Comparison of ENCODE assay signal across 23 cellular contexts in genomic region chr2:174612960-174613359, GRCh38. TPM values are rescaled to one million over a fixed set of nuclear protein-coding genes. Genes with fewer than 3 reads are reported as not detected.
DNase-seq lines count a peak whose midpoint lies in the region; ATAC-seq and TF ChIP-seq lines count a peak whose summit lies in the region.
"Had no signal": no experiment of that assay in that cellular context is flagged by ENCODE, and none has a peak within 500 bp of the region (broad histone marks: within the 10 kb centered on the region; RNA-seq: fewer than 3 reads in every experiment).

No MANE protein-coding gene starts in this region.

- peaks cover 84% of the 10 kb centered on the region for H3K4me1 Mint-ChIP-seq in stimulated activated effector memory CD8-positive, alpha-beta T cell treated with anti-CD3 and anti-CD28 coated beads, Interleukin-12 subunit alpha, Interleukin-12 subunit beta, amount 100 ng/mL, for 72 hours

- peaks cover 93% of the 10 kb centered on the region for H3K4me1 ChIP-seq in DOHH2 (ENCODE audit: control insufficient read depth, low read length)
- H3K4me1 ChIP-seq in OCI-LY1 (ENCODE audit: insufficient read depth, low read length, severe bottlenecking): peaks cover 84% of the 10 kb centered on the region

- H3K4me2 ChIP-seq in DOHH2 (ENCODE audit: low read length): peak overlapping the region; percentile 76
- H3K4me2 ChIP-seq in OCI-LY1 (ENCODE audit: low read length): peak overlapping the region; percentile 5; the same call in 1 of the 2 replicates

- H3K36me3 Mint-ChIP-seq in stimulated activated effector memory CD8-positive, alpha-beta T cell treated with anti-CD3 and anti-CD28 coated beads, Interleukin-12 subunit alpha, Interleukin-12 subunit beta, amount 100 ng/mL, for 72 hours: peaks cover 70% of the 10 kb centered on the region

- no peaks in the 10 kb centered on the region for H3K9me3 Mint-ChIP-seq in stimulated activated effector memory CD8-positive, alpha-beta T cell treated with anti-CD3 and anti-CD28 coated beads, Interleukin-12 subunit alpha, Interleukin-12 subunit beta, amount 100 ng/mL, for 72 hours

- H4K20me1 ChIP-seq in DOHH2 (ENCODE audit: control insufficient read depth, insufficient read depth, low read depth, low read length): no peaks in the 10 kb centered on the region
- H4K20me1 ChIP-seq in OCI-LY1 (ENCODE audit: insufficient read depth, low read length): no peaks in the 10 kb centered on the region

- H3K36me3 ChIP-seq in DOHH2 (ENCODE audit: control insufficient read depth, low read length) (peaks cover 12% of the 10 kb centered on the region), OCI-LY1 (ENCODE audit: insufficient read depth, low read length) (peaks cover 4% of the 10 kb centered on the region; the same call in 1 of the 2 replicates)
- H3K36me3 ChIP-seq: sigmoid colon, thyroid gland had no signal

- H2AFZ ChIP-seq in OCI-LY1 (ENCODE audit: low read length): no peak overlapping the region

- H3K27ac ChIP-seq in DOHH2 (ENCODE audit: low read depth, low read length): peak overlapping the region; percentile 76
- H3K27ac ChIP-seq in OCI-LY1 (ENCODE audit: low read depth, low read length, poor library complexity, severe bottlenecking): peak overlapping the region; percentile 95
- H3K27ac ChIP-seq: HL-60, sigmoid colon, thyroid gland had no signal

- H3K79me2 ChIP-seq in DOHH2 (ENCODE audit: control insufficient read depth, low read length) (peaks cover 24% of the 10 kb centered on the region), OCI-LY1 (ENCODE audit: insufficient read depth, low read length) (no peaks in the 10 kb centered on the region)

- H3K4me3 ChIP-seq in DOHH2 (ENCODE audit: low read length): peak overlapping the region; percentile 59
- H3K4me3 ChIP-seq in OCI-LY1 (ENCODE audit: low read depth, low read length, poor library complexity, severe bottlenecking): no peak overlapping the region
- H3K4me3 ChIP-seq: sigmoid colon, thyroid gland had no signal

- peak overlapping the region; percentile 74 for H3K27ac Mint-ChIP-seq in stimulated activated effector memory CD8-positive, alpha-beta T cell treated with anti-CD3 and anti-CD28 coated beads, Interleukin-12 subunit alpha, Interleukin-12 subunit beta, amount 100 ng/mL, for 72 hours

- no peak overlapping the region for H3K4me3 Mint-ChIP-seq in stimulated activated effector memory CD8-positive, alpha-beta T cell treated with anti-CD3 and anti-CD28 coated beads, Interleukin-12 subunit alpha, Interleukin-12 subunit beta, amount 100 ng/mL, for 72 hours

- H3K9me3 ChIP-seq in DOHH2 (ENCODE audit: control insufficient read depth, insufficient read depth, low read length) (no peaks in the 10 kb centered on the region), OCI-LY1 (ENCODE audit: low read length) (no peaks in the 10 kb centered on the region)
- H3K9me3 ChIP-seq: sigmoid colon, thyroid gland had no signal

- no peak for DNase-seq in left colon
- DNase-seq in stimulated activated effector memory CD8-positive, alpha-beta T cell treated with anti-CD3 and anti-CD28 coated beads, Interleukin-12 subunit alpha, Interleukin-12 subunit beta, amount 100 ng/mL, for 72 hours (ENCODE audit: low spot score in 2 of 2): peak in 1 of 2 donors; percentile 44
- no peak for DNase-seq in Right ventricle myocardium superior
- no peak for DNase-seq in sciatic nerve (ENCODE audit: low spot score)
- DNase-seq: activated CD4-positive, alpha-beta T cell treated with anti-CD3 and anti-CD28 coated beads for 4 hours; activated gamma-delta T cell treated with Interleukin-2 at 50 U/mL for 16 hours; AML-193; anterior cingulate cortex; Calu3; central memory CD4-positive, alpha-beta T cell; foreskin melanocyte; hypothalamus; IMR-90; islet precursor cell; NCI-H526 treated with DMSO at 0.1 percent for 48 hours; SHP77 treated with DMSO at 0.1 percent for 48 hours; sigmoid colon; thyroid gland had no signal

- H3K9me2 ChIP-seq in DOHH2 (replicated peaks; ENCODE audit: control insufficient read depth, low read length) (no peaks in the 10 kb centered on the region), OCI-LY1 (ENCODE audit: low read depth, low read length) (no peaks in the 10 kb centered on the region)

- no peak overlapping the region for H3K9ac ChIP-seq in OCI-LY1 (ENCODE audit: low read length)

- TF ChIP-seq CTCF in DOHH2 (IDR thresholded peaks at IDR 0.05; ENCODE audit: low read depth, low read length, poor library complexity, severe bottlenecking) (no peak), OCI-LY1 (IDR thresholded peaks at IDR 0.05; ENCODE audit: low read length) (no peak)

- H3F3A ChIP-seq in DOHH2 (ENCODE audit: control insufficient read depth, insufficient read depth): peaks cover 12% of the 10 kb centered on the region
- no peaks in the 10 kb centered on the region; the same call in 1 of the 2 replicates for H3F3A ChIP-seq in OCI-LY1 (ENCODE audit: insufficient read depth, low read length)

- ATAC-seq in left colon (peak; percentile 89), Right ventricle myocardium superior (ENCODE audit: poor library complexity) (no peak), sciatic nerve (no peak), HG02588 (IDR thresholded peaks at IDR 0.05; ENCODE audit: unreplicated experiment) (no peak)
- no peak for ATAC-seq in stimulated activated effector memory CD8-positive, alpha-beta T cell treated with anti-CD3 and anti-CD28 coated beads, Interleukin-12 subunit alpha, Interleukin-12 subunit beta, amount 100 ng/mL, for 72 hours

- intact Hi-C loops in left colon (cut with DNase I, micrococcal nuclease) (no loop called here), Right ventricle myocardium superior (cut with DNase I) (no loop called here), sciatic nerve (cut with DNase I) (loop anchor here (10.0 kb wide), 1 partner anchor 72 kb away; no protein-coding TSS in a partner anchor)

- H3K27me3 ChIP-seq in DOHH2 (ENCODE audit: control insufficient read depth, low read length) (no peaks in the 10 kb centered on the region), OCI-LY1 (ENCODE audit: insufficient read depth, low read length) (no peaks in the 10 kb centered on the region)
- H3K27me3 ChIP-seq: sigmoid colon, thyroid gland had no signal

RNA-seq across cellular contexts. Expression of gene WIPF1, which starts 15.4 kb away (rescaled TPM):
- 10 to 100 TPM in 1 of 2 donors, 1 to 10 TPM in 1; 8.8 to 17.4 TPM for total RNA-seq in left colon
- total RNA-seq in Right ventricle myocardium superior: 16.3 TPM
- total RNA-seq in sciatic nerve: 107 TPM
- total RNA-seq: G401 had no signal
